In the genomic region with DNA sequence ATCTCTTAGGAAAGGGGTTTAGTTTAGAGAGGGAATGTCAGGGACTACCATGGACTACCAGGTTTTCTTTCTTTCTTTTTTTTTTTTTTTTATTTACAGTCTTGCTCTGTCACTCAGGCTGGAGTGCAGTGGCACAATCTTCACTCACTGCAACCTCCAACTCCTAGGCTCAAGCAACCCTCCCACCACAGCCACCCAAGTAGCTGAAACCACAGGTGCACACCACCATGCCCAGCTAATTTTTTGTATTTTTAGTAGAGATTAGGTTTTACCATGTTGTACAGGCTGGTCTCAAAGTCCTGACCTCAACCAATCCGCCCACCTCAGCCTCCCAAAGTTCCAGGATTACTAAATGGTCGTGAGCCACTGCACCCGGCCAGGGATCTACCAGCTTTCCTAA, we compare ENCODE assay signal across 31 cellular contexts.
"Had no signal": no experiment of that assay in that cellular context is flagged by ENCODE, and none has a peak within 500 bp of the region (broad histone marks: within the 10 kb centered on the region; RNA-seq: fewer than 3 reads in every experiment).

No MANE protein-coding gene starts in this region.

- H3K36me3 ChIP-seq: adrenal gland, ascending aorta, brain microvascular endothelial cell, cardiac muscle cell had no signal

- H3K27me3 ChIP-seq: adrenal gland, ascending aorta, body of pancreas, brain microvascular endothelial cell, breast epithelium, cardiac muscle cell had no signal

- H3K27ac ChIP-seq: adrenal gland, ascending aorta, body of pancreas, brain microvascular endothelial cell, breast epithelium, cardiac muscle cell had no signal

- ATAC-seq: activated naive CD4-positive, alpha-beta T cell treated with anti-CD3 and anti-CD28 coated beads, Interleukin-2, amount 50 U/mL, for 72 hours; activated naive CD8-positive, alpha-beta T cell treated with anti-CD3 and anti-CD28 coated beads, Interleukin-2, amount 50 U/mL, for 24 hours; activated T-cell treated with anti-CD3 and anti-CD28 coated beads, Interleukin-2, amount 50 U/mL, for 4 hours; activated T-cell treated with anti-CD3 and anti-CD28 coated beads, Interleukin-2, amount 50 U/mL, for 72 hours; activated T-helper 17 cell treated with anti-CD3 and anti-CD28 coated beads, Interleukin-2, amount 50 U/mL, for 72 hours; body of pancreas had no signal

- H3K9me3 ChIP-seq: adrenal gland, ascending aorta, body of pancreas, breast epithelium had no signal

- H3K4me3 ChIP-seq: adrenal gland, ascending aorta, body of pancreas, breast epithelium, cardiac muscle cell had no signal

- DNase-seq: activated effector memory CD4-positive, alpha-beta T cell treated with anti-CD3 and anti-CD28 coated beads, Interleukin-2, amount 50 U/mL, for 16 hours; activated effector memory CD4-positive, alpha-beta T cell treated with Interleukin-2 at 50 U/mL for 16 hours; activated gamma-delta T cell; activated gamma-delta T cell treated with Interleukin-2 at 50 U/mL for 16 hours; activated naive CD4-positive, alpha-beta T cell; activated naive CD4-positive, alpha-beta T cell treated with anti-CD3 and anti-CD28 coated beads for 36 hours; activated naive CD4-positive, alpha-beta T cell treated with anti-CD3 and anti-CD28 coated beads, Interleukin-2, amount 10 ng/mL, durations not matched to agents 7 days and 5 days; activated naive CD4-positive, alpha-beta T cell treated with anti-CD3 and anti-CD28 coated beads, Interleukin-2, amount 50 U/mL, for 16 hours; activated naive CD4-positive, alpha-beta T cell treated with Interleukin-2 at 50 U/mL for 16 hours; activated naive CD8-positive, alpha-beta T cell treated with anti-CD3 and anti-CD28 coated beads for 36 hours; activated naive CD8-positive, alpha-beta T cell treated with anti-CD3 and anti-CD28 coated beads, Interleukin-2, amount 10 ng/mL, durations not matched to agents 7 days and 5 days; activated naive CD8-positive, alpha-beta T cell treated with anti-CD3 and anti-CD28 coated beads, Interleukin-2, amount 50 U/mL, for 24 hours; activated T-cell treated with anti-CD3 and anti-CD28 coated beads, Interleukin-2, amount 50 U/mL, for 24 hours; activated T-cell treated with anti-CD3 and anti-CD28 coated beads, Interleukin-2, amount 50 U/mL, for 4 hours; activated T-cell treated with anti-CD3 and anti-CD28 coated beads, Interleukin-2, amount 50 U/mL, for 48 hours; activated T-cell treated with anti-CD3 and anti-CD28 coated beads, Interleukin-2, amount 50 U/mL, for 72 hours; adrenal gland; amniotic stem cell; amygdala; anterior cingulate cortex; aorta; body of pancreas; brain microvascular endothelial cell; caudate nucleus; central memory CD4-positive, alpha-beta T cell; cerebellar nuclear complex had no signal

- H3K4me1 ChIP-seq: adrenal gland, ascending aorta, body of pancreas, breast epithelium had no signal
